Comparison of ENCODE assay signal across 28 cellular contexts in the genomic region with DNA sequence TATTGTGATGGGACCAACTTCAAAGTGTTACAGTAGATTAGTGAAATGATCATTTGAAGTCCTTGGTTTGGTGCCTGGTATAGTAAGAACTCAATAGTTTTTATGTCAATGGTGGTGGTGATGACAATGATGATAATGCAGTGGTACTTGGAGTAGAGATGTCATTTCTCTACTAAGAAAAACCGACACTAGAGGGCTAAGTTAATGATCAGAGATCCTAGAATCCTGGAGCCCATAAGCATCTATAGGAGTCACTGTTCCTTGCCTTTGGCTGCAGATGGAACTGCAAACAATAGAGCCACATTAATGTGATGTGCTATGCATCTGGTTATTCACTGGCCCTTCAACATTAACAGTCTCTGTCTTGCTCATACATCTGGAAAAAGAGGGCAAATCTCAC.
"Had no signal": no experiment of that assay in that cellular context is flagged by ENCODE, and none has a peak within 500 bp of the region (broad histone marks: within the 10 kb centered on the region; RNA-seq: fewer than 3 reads in every experiment).

No MANE protein-coding gene starts in this region.

- FAIRE-seq: frontal cortex, islet of Langerhans, small intestine, urothelium cell line had no signal

- H3K27ac Mint-ChIP-seq: activated naive CD8-positive, alpha-beta T cell; nephron progenitor cell; progenitor cell of endocrine pancreas; stimulated activated effector memory CD8-positive, alpha-beta T cell treated with anti-CD3 and anti-CD28 coated beads, Interleukin-12 subunit alpha, Interleukin-12 subunit beta, amount 100 ng/mL, for 72 hours; stimulated activated naive CD8-positive, alpha-beta T cell treated with anti-CD3 and anti-CD28 coated beads, Interleukin-15, Interleukin-2, amounts not matched to agents 100 ng/mL and 50 ng/mL, for 24 hours had no signal

- H3K4me3 Mint-ChIP-seq: activated naive CD8-positive, alpha-beta T cell; nephron progenitor cell; stimulated activated effector memory CD8-positive, alpha-beta T cell treated with anti-CD3 and anti-CD28 coated beads, Interleukin-12 subunit alpha, Interleukin-12 subunit beta, amount 100 ng/mL, for 72 hours; stimulated activated naive CD8-positive, alpha-beta T cell treated with anti-CD3 and anti-CD28 coated beads, Interleukin-15, Interleukin-2, amounts not matched to agents 100 ng/mL and 50 ng/mL, for 24 hours had no signal

- DNase-seq: activated CD4-positive, alpha-beta T cell treated with anti-CD3 and anti-CD28 coated beads for 4 hours; activated CD4-positive, alpha-beta T cell treated with anti-CD3 and anti-CD28 coated beads, Interleukin-2, amount 50 U/mL, for 4 hours; activated CD8-positive, alpha-beta memory T cell treated with anti-CD3 and anti-CD28 coated beads for 24 hours; activated effector memory CD4-positive, alpha-beta T cell treated with Interleukin-2 at 50 U/mL for 16 hours; activated naive CD4-positive, alpha-beta T cell treated with Interleukin-2 at 50 U/mL for 16 hours; adrenal gland; aorta; body of pancreas; cerebellar nuclear complex; colonic mucosa; effector CD8-positive, alpha-beta T cell; left ventricle myocardium inferior; nephron progenitor cell; ovary; retina; sigmoid colon; small intestine; stimulated activated CD4-positive, alpha-beta T cell treated with anti-CD3 and anti-CD28 coated beads, Interleukin-4, amount 100 ng/mL, for 24 hours had no signal

- H3K36me3 Mint-ChIP-seq: activated naive CD8-positive, alpha-beta T cell; stimulated activated effector memory CD8-positive, alpha-beta T cell treated with anti-CD3 and anti-CD28 coated beads, Interleukin-12 subunit alpha, Interleukin-12 subunit beta, amount 100 ng/mL, for 72 hours had no signal

- H3K27me3 Mint-ChIP-seq: activated naive CD8-positive, alpha-beta T cell; stimulated activated naive CD8-positive, alpha-beta T cell treated with anti-CD3 and anti-CD28 coated beads, Interleukin-15, Interleukin-2, amounts not matched to agents 100 ng/mL and 50 ng/mL, for 24 hours had no signal

- H3K4me3 ChIP-seq: adrenal gland, body of pancreas, cardiac muscle cell, colonic mucosa, left ventricle myocardium inferior, ovary, sigmoid colon, thoracic aorta had no signal

- H3K4me1 Mint-ChIP-seq: nephron progenitor cell; stimulated activated effector memory CD8-positive, alpha-beta T cell treated with anti-CD3 and anti-CD28 coated beads, Interleukin-12 subunit alpha, Interleukin-12 subunit beta, amount 100 ng/mL, for 72 hours had no signal

- ATAC-seq: body of pancreas; stimulated activated effector memory CD8-positive, alpha-beta T cell treated with anti-CD3 and anti-CD28 coated beads, Interleukin-12 subunit alpha, Interleukin-12 subunit beta, amount 100 ng/mL, for 72 hours had no signal

- H3K36me3 ChIP-seq: adrenal gland, cardiac muscle cell, colonic mucosa, left ventricle myocardium inferior, neutrophil, ovary, sigmoid colon, thoracic aorta had no signal

- H3K4me1 ChIP-seq: adrenal gland, body of pancreas, colonic mucosa, left ventricle myocardium inferior, sigmoid colon had no signal

- H3K27me3 ChIP-seq: adrenal gland, body of pancreas, cardiac muscle cell, colonic mucosa, neutrophil, ovary, sigmoid colon had no signal

- H3K9me3 ChIP-seq: adrenal gland, body of pancreas, colonic mucosa, left ventricle myocardium inferior, neutrophil, ovary, sigmoid colon, thoracic aorta had no signal

- H3K9me3 Mint-ChIP-seq: nephron progenitor cell; stimulated activated effector memory CD8-positive, alpha-beta T cell treated with anti-CD3 and anti-CD28 coated beads, Interleukin-12 subunit alpha, Interleukin-12 subunit beta, amount 100 ng/mL, for 72 hours; stimulated activated naive CD8-positive, alpha-beta T cell treated with anti-CD3 and anti-CD28 coated beads, Interleukin-15, Interleukin-2, amounts not matched to agents 100 ng/mL and 50 ng/mL, for 24 hours had no signal

- H3K27ac ChIP-seq: adrenal gland, body of pancreas, cardiac muscle cell, colonic mucosa, left ventricle myocardium inferior, neutrophil, ovary, sigmoid colon, thoracic aorta had no signal
